In the genomic region with DNA sequence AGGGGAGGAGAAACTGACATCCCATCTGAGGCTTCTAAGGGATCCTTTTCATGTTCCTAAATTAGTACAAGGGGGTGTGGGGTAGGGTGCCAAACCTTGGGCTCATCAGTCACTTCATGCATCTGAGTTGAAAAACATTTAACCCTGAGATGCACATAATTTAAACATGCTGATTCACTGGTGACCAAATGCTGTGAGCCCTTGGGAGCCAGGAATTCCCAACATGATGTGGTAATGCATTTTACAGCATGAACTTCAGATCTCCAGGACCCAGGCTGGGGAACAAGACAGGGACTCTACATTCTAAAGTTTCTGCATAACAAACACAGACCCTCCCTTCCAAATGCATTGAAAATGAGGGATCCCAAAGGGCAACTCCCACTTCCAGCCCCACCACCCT, we compare ENCODE assay signal across 21 cellular contexts.
DNase-seq lines count a peak whose midpoint lies in the region; ATAC-seq and TF ChIP-seq lines count a peak whose summit lies in the region.
"Had no signal": no experiment of that assay in that cellular context is flagged by ENCODE, and none has a peak within 500 bp of the region (broad histone marks: within the 10 kb centered on the region; RNA-seq: fewer than 3 reads in every experiment).

No MANE protein-coding gene starts in this region.

- H3K4me3 Mint-ChIP-seq in GM23338: peak overlapping the region; percentile 14; the same call in 1 of the 3 replicates
- H3K4me3 Mint-ChIP-seq in stimulated activated memory B cell treated with anti-CD40 and anti-IgM and Interleukin-4, amounts not matched to agents 10 μg/mL and 1 μg/mL and 100 μg/mL, for 72 hours: no peak overlapping the region
- H3K4me3 Mint-ChIP-seq: activated CD4-positive, alpha-beta T cell treated with anti-CD3 and anti-CD28 coated beads, Interleukin-2, amount 10 ng/mL, durations not matched to agents 7 days and 5 days had no signal

- H3K4me1 Mint-ChIP-seq in GM23338: peaks cover 65% of the 10 kb centered on the region
- H3K4me1 Mint-ChIP-seq in stimulated activated memory B cell treated with anti-CD40 and anti-IgM and Interleukin-4, amounts not matched to agents 10 μg/mL and 1 μg/mL and 100 μg/mL, for 72 hours: peaks cover 13% of the 10 kb centered on the region

- H4K20me1 ChIP-seq in GM23338 (replicated peaks; ENCODE audit: insufficient read depth): no peaks in the 10 kb centered on the region

- 0 out of 2 replicates have a peak overlapping the region, but pooled peaks have one; percentile 39 for H3K4me2 ChIP-seq in GM23338

- ATAC-seq in GM23338: peak; percentile 83
- no peak for ATAC-seq in stimulated activated memory B cell treated with anti-CD40 and anti-IgM and Interleukin-4, amounts not matched to agents 10 μg/mL and 1 μg/mL and 100 μg/mL, for 72 hours
- ATAC-seq in heart right ventricle: no peak
- ATAC-seq: K562, Panc1 had no signal

- H3F3A ChIP-seq in GM23338 (replicated peaks; ENCODE audit: low read depth): no peaks in the 10 kb centered on the region

- no peaks in the 10 kb centered on the region for H3K27me3 ChIP-seq in GM23338 (ENCODE audit: insufficient read depth)
- no peaks in the 10 kb centered on the region for H3K27me3 ChIP-seq in thyroid gland
- H3K27me3 ChIP-seq in heart right ventricle: no peaks in the 10 kb centered on the region
- H3K27me3 ChIP-seq: SJCRH30 had no signal

- H3K4me1 ChIP-seq in GM23338 (ENCODE audit: insufficient read depth): peaks cover 32% of the 10 kb centered on the region
- H3K4me1 ChIP-seq in thyroid gland: no peaks in the 10 kb centered on the region
- no peaks in the 10 kb centered on the region for H3K4me1 ChIP-seq in heart right ventricle

- H3K9me2 ChIP-seq in GM23338 (ENCODE audit: insufficient read depth): no peaks in the 10 kb centered on the region

- peak overlapping the region; percentile 24 for H3K27ac ChIP-seq in GM23338 (ENCODE audit: low read depth)
- H3K27ac ChIP-seq in thyroid gland: no peak overlapping the region
- H3K27ac ChIP-seq in heart right ventricle: no peak overlapping the region
- H3K27ac ChIP-seq: SJCRH30 had no signal

- H3K27ac Mint-ChIP-seq in GM23338: peak overlapping the region; percentile 79
- peak overlapping the region; percentile 2 for H3K27ac Mint-ChIP-seq in stimulated activated memory B cell treated with anti-CD40 and anti-IgM and Interleukin-4, amounts not matched to agents 10 μg/mL and 1 μg/mL and 100 μg/mL, for 72 hours
- H3K27ac Mint-ChIP-seq: activated CD4-positive, alpha-beta T cell treated with anti-CD3 and anti-CD28 coated beads, Interleukin-2, amount 10 ng/mL, durations not matched to agents 7 days and 5 days had no signal

- no peak overlapping the region for H3K4me3 ChIP-seq in GM23338
- H3K4me3 ChIP-seq in thyroid gland (replicated peaks in 1 of 3): no peak overlapping the region
- H3K4me3 ChIP-seq in heart right ventricle: no peak overlapping the region
- H3K4me3 ChIP-seq: K562, SJCRH30 had no signal

- H3K79me2 ChIP-seq in GM23338 (replicated peaks; ENCODE audit: insufficient read depth): no peaks in the 10 kb centered on the region

- DNase-seq in GM23338 (ENCODE audit: low spot score): peak; percentile 70
- DNase-seq in astrocyte of the hippocampus (ENCODE audit: low read depth, low spot score): peak; percentile 8
- DNase-seq in iPS DF 19.7 (ENCODE audit: low read depth, low spot score): peak; percentile 63
- DNase-seq in thyroid gland: no peak
- DNase-seq in NCI-H69 (lab: John Stamatoyannopoulos, UW): no peak
- no peak for DNase-seq in activated CD8-positive, alpha-beta memory T cell treated with anti-CD3 and anti-CD28 coated beads for 24 hours
- DNase-seq in heart right ventricle: no peak
- DNase-seq: activated CD4-positive, alpha-beta T cell treated with anti-CD3 and anti-CD28 coated beads, Interleukin-2, amount 10 ng/mL, durations not matched to agents 7 days and 5 days; activated CD8-positive, alpha-beta memory T cell treated with anti-CD3 and anti-CD28 coated beads, Interleukin-2, amount 50 U/mL, for 48 hours; activated gamma-delta T cell treated with Interleukin-2 at 50 U/mL for 16 hours; AML-193; caudate nucleus; DMS79 treated with DMSO at 0.1 percent for 48 hours; erythroblast; NCI-H187; NCI-H446; SJCRH30; stimulated activated CD4-positive, alpha-beta T cell treated with anti-CD3 and anti-CD28 coated beads, Interleukin-4, amount 100 ng/mL, for 4 hours had no signal

- H2AFZ ChIP-seq in GM23338: no peak overlapping the region

- H3K36me3 ChIP-seq in GM23338 (ENCODE audit: insufficient read depth) (no peaks in the 10 kb centered on the region), thyroid gland (no peaks in the 10 kb centered on the region), heart right ventricle (peaks cover 0 to 26% (median 0%) of the 10 kb centered on the region in 9 donors)
- H3K36me3 ChIP-seq: SJCRH30 had no signal

- H3K36me3 Mint-ChIP-seq in GM23338 (ENCODE audit: low read depth): no peaks in the 10 kb centered on the region; the same call in 2 of the 3 replicates
- H3K36me3 Mint-ChIP-seq in stimulated activated memory B cell treated with anti-CD40 and anti-IgM and Interleukin-4, amounts not matched to agents 10 μg/mL and 1 μg/mL and 100 μg/mL, for 72 hours: peaks cover 7% of the 10 kb centered on the region

- TF ChIP-seq CTCF in GM23338 (conservative IDR thresholded peaks at IDR 0.05; ENCODE audit: low read depth in 2 of 2) (no peak), thyroid gland (IDR thresholded peaks at IDR 0.05) (no peak), heart right ventricle (IDR thresholded peaks at IDR 0.05) (no peak)

- intact Hi-C loops in thyroid gland (cut with DNase I): no loop called here
- intact Hi-C loops in heart right ventricle (cut with DNase I): loop anchor here in 1 of 10 donors (10.0 kb wide), 1 partner anchor 332 kb away; no protein-coding TSS in a partner anchor

- H3K27me3 Mint-ChIP-seq in GM23338 (ENCODE audit: insufficient read depth, low read depth, poor library complexity): peaks cover 2% of the 10 kb centered on the region
- no peaks in the 10 kb centered on the region for H3K27me3 Mint-ChIP-seq in stimulated activated memory B cell treated with anti-CD40 and anti-IgM and Interleukin-4, amounts not matched to agents 10 μg/mL and 1 μg/mL and 100 μg/mL, for 72 hours
- H3K27me3 Mint-ChIP-seq: activated CD4-positive, alpha-beta T cell treated with anti-CD3 and anti-CD28 coated beads, Interleukin-2, amount 10 ng/mL, durations not matched to agents 7 days and 5 days had no signal

- no peaks in the 10 kb centered on the region for H3K9me3 Mint-ChIP-seq in GM23338
- H3K9me3 Mint-ChIP-seq in stimulated activated memory B cell treated with anti-CD40 and anti-IgM and Interleukin-4, amounts not matched to agents 10 μg/mL and 1 μg/mL and 100 μg/mL, for 72 hours: no peaks in the 10 kb centered on the region
- H3K9me3 Mint-ChIP-seq: activated CD4-positive, alpha-beta T cell treated with anti-CD3 and anti-CD28 coated beads, Interleukin-2, amount 10 ng/mL, durations not matched to agents 7 days and 5 days had no signal

- no peaks in the 10 kb centered on the region for H3K9me3 ChIP-seq in thyroid gland
- H3K9me3 ChIP-seq in heart right ventricle: no peaks in the 10 kb centered on the region
- H3K9me3 ChIP-seq: SJCRH30 had no signal

- TF ChIP-seq POLR2A in thyroid gland (IDR thresholded peaks at IDR 0.05): no peak

TF ChIP-seq in GM23338, 12 proteins besides CTCF, POLR2A, EP300 and RAD21 (continues in another document):
- TF ChIP-seq, protein P1, sequence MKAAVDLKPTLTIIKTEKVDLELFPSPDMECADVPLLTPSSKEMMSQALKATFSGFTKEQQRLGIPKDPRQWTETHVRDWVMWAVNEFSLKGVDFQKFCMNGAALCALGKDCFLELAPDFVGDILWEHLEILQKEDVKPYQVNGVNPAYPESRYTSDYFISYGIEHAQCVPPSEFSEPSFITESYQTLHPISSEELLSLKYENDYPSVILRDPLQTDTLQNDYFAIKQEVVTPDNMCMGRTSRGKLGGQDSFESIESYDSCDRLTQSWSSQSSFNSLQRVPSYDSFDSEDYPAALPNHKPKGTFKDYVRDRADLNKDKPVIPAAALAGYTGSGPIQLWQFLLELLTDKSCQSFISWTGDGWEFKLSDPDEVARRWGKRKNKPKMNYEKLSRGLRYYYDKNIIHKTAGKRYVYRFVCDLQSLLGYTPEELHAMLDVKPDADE (IDR thresholded peaks at IDR 0.05): no peak

Comparison
In these comparisons a context has a peak if more than half of its experiments do, and no peak if none do; other contexts are left out.
1. DNase-seq: peak in GM23338 (single experiment), astrocyte of the hippocampus (single experiment) and iPS DF 19.7 (single experiment); none in thyroid gland (0 of 2), NCI-H69 (single experiment), activated CD8-positive, alpha-beta memory T cell treated with anti-CD3 and anti-CD28 coated beads for 24 hours (single experiment) and heart right ventricle (0 of 2).